Comparison of ENCODE assay signal across 31 cellular contexts in genomic region chr11:36485296-36485870, GRCh38.
"Had no signal": no experiment of that assay in that cellular context is flagged by ENCODE, and none has a peak within 500 bp of the region (broad histone marks: within the 10 kb centered on the region; RNA-seq: fewer than 3 reads in every experiment).

No MANE protein-coding gene starts in this region.

- H3K27me3 ChIP-seq: adrenal gland, body of pancreas, cardiac muscle cell, dorsolateral prefrontal cortex, neural progenitor cell, right atrium auricular region, vagina had no signal

- H3K27ac ChIP-seq: adrenal gland, body of pancreas, cardiac muscle cell, coronary artery, dorsolateral prefrontal cortex, neural progenitor cell, parathyroid adenoma, right atrium auricular region, thoracic aorta, vagina had no signal

- H3K4me3 Mint-ChIP-seq: activated CD4-positive, alpha-beta memory T cell treated with anti-CD3 and anti-CD28 coated beads for 36 hours; activated CD4-positive, alpha-beta T cell treated with anti-CD3 and anti-CD28 coated beads, Interleukin-2, amount 10 ng/mL, durations not matched to agents 24 days and 14 days; activated naive CD4-positive, alpha-beta T cell treated with anti-CD3 and anti-CD28 coated beads for 36 hours; activated naive CD8-positive, alpha-beta T cell treated with anti-CD3 and anti-CD28 coated beads for 36 hours; activated T-helper 1 cell treated with anti-CD3 and anti-CD28 coated beads, Interleukin-12 subunit alpha, Interleukin-12 subunit beta, Interleukin-2, Interleukin-4 antibody, amounts not matched to agents 30 ng/mL and 10 ng/mL and 1 ng/mL, durations not matched to agents 14 hours and 24 hours and 36 hours; memory B cell; naive thymus-derived CD8-positive, alpha-beta T cell; neural progenitor cell; T-helper 17 cell; type B pancreatic cell had no signal

- DNase-seq: activated CD4-positive, alpha-beta memory T cell treated with anti-CD3 and anti-CD28 coated beads for 36 hours; activated CD4-positive, alpha-beta T cell treated with anti-CD3 and anti-CD28 coated beads, Interleukin-2, amount 10 ng/mL, durations not matched to agents 24 days and 14 days; activated CD4-positive, CD25-positive, alpha-beta regulatory T cell treated with anti-CD3 and anti-CD28 coated beads, Interleukin-2, amount 50 U/mL, for 72 hours; activated CD8-positive, alpha-beta memory T cell treated with anti-CD3 and anti-CD28 coated beads, Interleukin-2, amount 50 U/mL, for 4 hours; activated effector memory CD4-positive, alpha-beta T cell treated with anti-CD3 and anti-CD28 coated beads, Interleukin-2, amount 50 U/mL, for 16 hours; activated naive CD4-positive, alpha-beta T cell treated with anti-CD3 and anti-CD28 coated beads for 36 hours; activated naive CD8-positive, alpha-beta T cell treated with anti-CD3 and anti-CD28 coated beads for 36 hours; activated T-cell treated with anti-CD3 and anti-CD28 coated beads, Interleukin-2, amount 50 U/mL, for 1 hour; adrenal gland; body of pancreas; dorsolateral prefrontal cortex; effector memory CD4-positive, alpha-beta T cell; hippocampal formation; left colon; midbrain; naive thymus-derived CD8-positive, alpha-beta T cell; occipital lobe; stimulated activated CD4-positive, alpha-beta T cell treated with anti-CD3 and anti-CD28 coated beads, Interleukin-2, amount 100 ng/mL, for 48 hours; stimulated activated naive CD4-positive, alpha-beta T cell treated with Interleukin-2 at 50 U/mL for 16 hours; T-helper 17 cell; T1000 had no signal

- H3K4me1 Mint-ChIP-seq: neural progenitor cell had no signal

- H3K79me2 ChIP-seq: parathyroid adenoma had no signal

- H3K27me3 Mint-ChIP-seq: activated CD4-positive, alpha-beta memory T cell treated with anti-CD3 and anti-CD28 coated beads for 36 hours; activated CD4-positive, alpha-beta T cell treated with anti-CD3 and anti-CD28 coated beads, Interleukin-2, amount 10 ng/mL, durations not matched to agents 24 days and 14 days; activated naive CD8-positive, alpha-beta T cell treated with anti-CD3 and anti-CD28 coated beads for 36 hours; memory B cell; naive thymus-derived CD8-positive, alpha-beta T cell; T-helper 17 cell; type B pancreatic cell had no signal

- H3K9ac ChIP-seq: neural progenitor cell, parathyroid adenoma had no signal

- H3K4me2 ChIP-seq: neural progenitor cell had no signal

- H2AFZ ChIP-seq: neural progenitor cell, parathyroid adenoma had no signal

- H3K4me3 ChIP-seq: adrenal gland, body of pancreas, cardiac muscle cell, coronary artery, dorsolateral prefrontal cortex, neural progenitor cell, right atrium auricular region, thoracic aorta, vagina had no signal

- H3K36me3 ChIP-seq: neural progenitor cell had no signal

- H3K4me1 ChIP-seq: body of pancreas, neural progenitor cell, parathyroid adenoma had no signal

- ATAC-seq: body of pancreas; left colon; naive thymus-derived CD8-positive, alpha-beta T cell; T-helper 17 cell had no signal

- H3K27ac Mint-ChIP-seq: activated CD4-positive, alpha-beta memory T cell treated with anti-CD3 and anti-CD28 coated beads for 36 hours; activated CD4-positive, alpha-beta T cell treated with anti-CD3 and anti-CD28 coated beads, Interleukin-2, amount 10 ng/mL, durations not matched to agents 24 days and 14 days; activated naive CD4-positive, alpha-beta T cell treated with anti-CD3 and anti-CD28 coated beads for 36 hours; activated naive CD8-positive, alpha-beta T cell treated with anti-CD3 and anti-CD28 coated beads for 36 hours; activated T-helper 1 cell treated with anti-CD3 and anti-CD28 coated beads, Interleukin-12 subunit alpha, Interleukin-12 subunit beta, Interleukin-2, Interleukin-4 antibody, amounts not matched to agents 30 ng/mL and 10 ng/mL and 1 ng/mL, durations not matched to agents 14 hours and 24 hours and 36 hours; memory B cell; naive thymus-derived CD8-positive, alpha-beta T cell; neural progenitor cell; T-helper 17 cell; type B pancreatic cell had no signal

- H3K9me3 Mint-ChIP-seq: activated CD4-positive, alpha-beta memory T cell treated with anti-CD3 and anti-CD28 coated beads for 36 hours; activated CD4-positive, alpha-beta T cell treated with anti-CD3 and anti-CD28 coated beads, Interleukin-2, amount 10 ng/mL, durations not matched to agents 24 days and 14 days; activated naive CD8-positive, alpha-beta T cell treated with anti-CD3 and anti-CD28 coated beads for 36 hours; activated T-helper 1 cell treated with anti-CD3 and anti-CD28 coated beads, Interleukin-12 subunit alpha, Interleukin-12 subunit beta, Interleukin-2, Interleukin-4 antibody, amounts not matched to agents 30 ng/mL and 10 ng/mL and 1 ng/mL, durations not matched to agents 14 hours and 24 hours and 36 hours; memory B cell; type B pancreatic cell had no signal

- H3K9me3 ChIP-seq: adrenal gland, body of pancreas, right atrium auricular region, thoracic aorta, vagina had no signal
